Comparison of ENCODE assay signal across 8 cellular contexts in genomic region chr17:82520041-82520910, GRCh38. TPM values are rescaled to one million over a fixed set of nuclear protein-coding genes. Genes with fewer than 3 reads are reported as not detected.
DNase-seq lines count a peak whose midpoint lies in the region; ATAC-seq and TF ChIP-seq lines count a peak whose summit lies in the region.

No MANE protein-coding gene starts in this region.

- peak overlapping the region; percentile 91 for H3K4me3 Mint-ChIP-seq in activated CD8-positive, alpha-beta memory T cell treated with anti-CD3 and anti-CD28 coated beads, Interleukin-2, amount 10 ng/mL, durations not matched to agents 7 days and 5 days
- peak overlapping the region; percentile 84 to 97 (median 89) for H3K4me3 Mint-ChIP-seq in naive thymus-derived CD8-positive, alpha-beta T cell

- H3K36me3 Mint-ChIP-seq in activated CD8-positive, alpha-beta memory T cell treated with anti-CD3 and anti-CD28 coated beads, Interleukin-2, amount 10 ng/mL, durations not matched to agents 7 days and 5 days, result peaks cover 13% of the 10 kb centered on the region
- H3K36me3 Mint-ChIP-seq in naive thymus-derived CD8-positive, alpha-beta T cell, result no peaks in the 10 kb centered on the region

- peak; percentile 32 for ATAC-seq in activated CD8-positive, alpha-beta memory T cell treated with anti-CD3 and anti-CD28 coated beads, Interleukin-2, amount 10 ng/mL, durations not matched to agents 7 days and 5 days
- ATAC-seq in naive thymus-derived CD8-positive, alpha-beta T cell, result peak; percentile 20 to 31
- peak; percentile 4 for ATAC-seq in upper lobe of right lung

- no peaks in the 10 kb centered on the region for H3K27me3 ChIP-seq in upper lobe of right lung

- CTCF ChIA-PET in activated CD8-positive, alpha-beta memory T cell treated with anti-CD3 and anti-CD28 coated beads, Interleukin-2, amount 10 ng/mL, durations not matched to agents 7 days and 5 days (lab: Charles Lee), result interaction anchor here (1.0 to 3.8 kb wide), 13 partner anchors 10 to 98 kb away, joined by 3 to 15 read pairs (median 4); no protein-coding TSS in a partner anchor

- intact Hi-C loops in upper lobe of right lung (cut with DNase I), result no loop called here

- DNase-seq in NCI-H82 (lab: John Stamatoyannopoulos, UW), result peak; percentile 57
- DNase-seq in NCI-H82 treated with DMSO at 0.1 percent for 48 hours (lab: John Stamatoyannopoulos, UW; ENCODE audit: unreplicated experiment), result no peak
- DNase-seq in LNCaP clone FGC (ENCODE audit: low read depth), result no peak
- peak; percentile 67 for DNase-seq in activated CD8-positive, alpha-beta memory T cell treated with anti-CD3 and anti-CD28 coated beads, Interleukin-2, amount 10 ng/mL, durations not matched to agents 7 days and 5 days
- no peak for DNase-seq in epithelial cell of proximal tubule (ENCODE audit: low read depth)
- DNase-seq in naive thymus-derived CD8-positive, alpha-beta T cell, result peak in 9 of 10 donors; percentile 13 to 49 (median 41)
- peak; percentile 75 for DNase-seq in upper lobe of right lung
- DNase-seq in HPDE6-E6E7 (ENCODE audit: extremely low spot score), result no peak

- H3K4me1 ChIP-seq in upper lobe of right lung, result peaks cover 32% of the 10 kb centered on the region

- TF ChIP-seq CTCF in LNCaP clone FGC (IDR thresholded peaks at IDR 0.05; ENCODE audit: control insufficient read depth, extremely low read depth, insufficient read depth), result no peak
- TF ChIP-seq CTCF in epithelial cell of proximal tubule (conservative IDR thresholded peaks at IDR 0.05; ENCODE audit: low read depth, low read length), result no peak
- no peak for TF ChIP-seq CTCF in upper lobe of right lung (IDR thresholded peaks at IDR 0.05)

- H3K9me3 ChIP-seq in upper lobe of right lung, result no peaks in the 10 kb centered on the region

- peak overlapping the region; percentile 86 for H3K27ac Mint-ChIP-seq in activated CD8-positive, alpha-beta memory T cell treated with anti-CD3 and anti-CD28 coated beads, Interleukin-2, amount 10 ng/mL, durations not matched to agents 7 days and 5 days
- peak overlapping the region; percentile 26 to 95 (median 90) for H3K27ac Mint-ChIP-seq in naive thymus-derived CD8-positive, alpha-beta T cell

- peak overlapping the region; percentile 85 for H3K27ac ChIP-seq in upper lobe of right lung

- no peaks in the 10 kb centered on the region for H3K36me3 ChIP-seq in upper lobe of right lung

- POLR2A ChIA-PET in naive thymus-derived CD8-positive, alpha-beta T cell (lab: Charles Lee), result interaction anchor here (0.6 to 2.8 kb wide), 14 partner anchors 7 to 497 kb away, joined by 3 to 42 read pairs (median 4); partner anchors contain the start of genes CENPX, LRRC45 and NARF

- no peaks in the 10 kb centered on the region for H3K27me3 Mint-ChIP-seq in activated CD8-positive, alpha-beta memory T cell treated with anti-CD3 and anti-CD28 coated beads, Interleukin-2, amount 10 ng/mL, durations not matched to agents 7 days and 5 days
- H3K27me3 Mint-ChIP-seq in naive thymus-derived CD8-positive, alpha-beta T cell, result no peaks in the 10 kb centered on the region

- no peaks in the 10 kb centered on the region for H3K9me3 Mint-ChIP-seq in activated CD8-positive, alpha-beta memory T cell treated with anti-CD3 and anti-CD28 coated beads, Interleukin-2, amount 10 ng/mL, durations not matched to agents 7 days and 5 days (ENCODE audit: low read depth)
- no peaks in the 10 kb centered on the region for H3K9me3 Mint-ChIP-seq in naive thymus-derived CD8-positive, alpha-beta T cell

- H3K4me3 ChIP-seq in LNCaP clone FGC (ENCODE audit: low read depth, low read length) (peak overlapping the region; percentile 65), epithelial cell of proximal tubule (ENCODE audit: low read depth, low read length) (peak overlapping the region; percentile 71), upper lobe of right lung (peak overlapping the region; percentile 86)

- H3K4me1 Mint-ChIP-seq in activated CD8-positive, alpha-beta memory T cell treated with anti-CD3 and anti-CD28 coated beads, Interleukin-2, amount 10 ng/mL, durations not matched to agents 7 days and 5 days, result peaks cover 28% of the 10 kb centered on the region
- peaks cover 17 to 35% (median 32%) of the 10 kb centered on the region in 4 donors for H3K4me1 Mint-ChIP-seq in naive thymus-derived CD8-positive, alpha-beta T cell

RNA-seq across cellular contexts. Expression of gene FOXK2, which starts 0.7 kb away (rescaled TPM):
- 10 to 100 TPM; 81.7 to 85.1 TPM for total RNA-seq in activated CD8-positive, alpha-beta memory T cell treated with anti-CD3 and anti-CD28 coated beads, Interleukin-2, amount 10 ng/mL, durations not matched to agents 7 days and 5 days
- total RNA-seq in epithelial cell of proximal tubule, result 33.4 and 46.4 TPM in 2 replicates
- 10 to 100 TPM; 54.6 to 58.4 TPM for total RNA-seq in naive thymus-derived CD8-positive, alpha-beta T cell
- polyA plus RNA-seq in naive thymus-derived CD8-positive, alpha-beta T cell, result 1 to 10 TPM; 3.2 to 5.7 (median 4.3) TPM
- 62.4 TPM for total RNA-seq in upper lobe of right lung

Comparison
In these comparisons a context has a peak if more than half of its experiments do, and no peak if none do; other contexts are left out.
1. DNase-seq: peak in NCI-H82 (single experiment), activated CD8-positive, alpha-beta memory T cell treated with anti-CD3 and anti-CD28 coated beads, Interleukin-2, amount 10 ng/mL, durations not matched to agents 7 days and 5 days (single experiment), naive thymus-derived CD8-positive, alpha-beta T cell (9 of 10) and upper lobe of right lung (single experiment); none in NCI-H82 treated with DMSO at 0.1 percent for 48 hours (single experiment), LNCaP clone FGC (single experiment), epithelial cell of proximal tubule (single experiment) and HPDE6-E6E7 (single experiment).
2. Peak in every context shown above with its lines, with median percentiles within 50 percentile points of each other: H3K4me3 ChIP-seq and ATAC-seq.